Comparison of ENCODE assay signal across 8 cellular contexts in genomic region chr16:30805056-30805369, GRCh38. TPM values are rescaled to one million over a fixed set of nuclear protein-coding genes. Genes with fewer than 3 reads are reported as not detected.
A peak's percentile ranks its signal among the peaks of the same experiment; 100 is the strongest.
DNase-seq lines count a peak whose midpoint lies in the region; ATAC-seq and TF ChIP-seq lines count a peak whose summit lies in the region.

No MANE protein-coding gene starts in this region.

- no peaks in the 10 kb centered on the region for H3K27me3 Mint-ChIP-seq in Caco-2 (ENCODE audit: insufficient read depth, unreplicated experiment)

- H3K27ac ChIP-seq in SJSA1 (peak overlapping the region; percentile 68; the same call in 1 of the 2 replicates), esophagus squamous epithelium (peak overlapping the region; percentile 88 to 95 (median 91)), ovary (peak overlapping the region in 1 of 2 donors; percentile 81)

- intact Hi-C loops in Caco-2 (cut with micrococcal nuclease; ENCODE audit: unreplicated experiment) (loop anchor here (1.0 kb wide), 1 partner anchor 18 kb away; the partner anchor contains the start of gene ZNF629), esophagus squamous epithelium (cut with DNase I) (no loop called here), ovary (cut with DNase I) (loop anchor here in 1 of 4 donors (2.0 kb wide), 1 partner anchor 18 kb away; the partner anchor contains the start of gene ZNF629)

- no peaks in the 10 kb centered on the region for H3K36me3 Mint-ChIP-seq in Caco-2 (ENCODE audit: insufficient read depth, unreplicated experiment)

- no peaks in the 10 kb centered on the region for H3K4me1 Mint-ChIP-seq in Caco-2 (ENCODE audit: low read depth, unreplicated experiment)

- DNase-seq in Caco-2, result no peak
- no peak for DNase-seq in SJSA1 (ENCODE audit: low read depth in 1 of 2, low spot score in 2 of 2)
- DNase-seq in esophagus squamous epithelium (lab: John Stamatoyannopoulos, UW), result no peak
- no peak for DNase-seq in ovary
- DNase-seq in cerebellar cortex (ENCODE audit: low spot score), result no peak
- no peak for DNase-seq in DMS 273 (lab: John Stamatoyannopoulos, UW; ENCODE audit: unreplicated experiment)
- DNase-seq in mesenteric fat pad (ENCODE audit: low spot score), result no peak

- 47 to 97% methylated on average over 3 to 8 of the region's 8 CpGs for WGBS in esophagus squamous epithelium, 2 donors
- 23 to 26% (median 24%) methylated on average over 8 of the region's 8 CpGs for WGBS in ovary, 3 donors

- CTCF ChIA-PET in Caco-2 (lab: Charles Lee), result interaction anchor here (1.0 to 2.0 kb wide), 5 partner anchors 9 to 40 kb away, joined by 3 to 13 read pairs (median 8); partner anchors contain the start of gene ZNF629

- H3K27ac Mint-ChIP-seq in Caco-2 (ENCODE audit: unreplicated experiment), result peak overlapping the region; percentile 65

- no peaks in the 10 kb centered on the region for H3K36me3 ChIP-seq in Caco-2 (ENCODE audit: control insufficient read depth, insufficient read depth, low read length)
- H3K36me3 ChIP-seq in SJSA1, result peaks cover 4% of the 10 kb centered on the region; the same call in 1 of the 2 replicates
- H3K36me3 ChIP-seq in esophagus squamous epithelium, result no peaks in the 10 kb centered on the region
- no peaks in the 10 kb centered on the region for H3K36me3 ChIP-seq in ovary

- TF ChIP-seq CTCF in Caco-2 (IDR thresholded peaks at IDR 0.05; ENCODE audit: insufficient read depth in 1 of 2, low read depth in 1 of 2, low read length in 1 of 2, severe bottlenecking in 1 of 2, unreplicated experiment in 1 of 2) (no peak), esophagus squamous epithelium (IDR thresholded peaks at IDR 0.05) (no peak), ovary (IDR thresholded peaks at IDR 0.05) (no peak)

- no peak for ATAC-seq in GM21390 (IDR thresholded peaks at IDR 0.05; ENCODE audit: unreplicated experiment)

- POLR2A ChIA-PET in Caco-2 (lab: Charles Lee), result interaction anchor here (0.6 to 1.8 kb wide), 12 partner anchors 9 to 646 kb away, joined by 3 to 16 read pairs (median 4); partner anchors contain the start of gene ZNF629

- TF ChIP-seq POLR2A in esophagus squamous epithelium (IDR thresholded peaks at IDR 0.05), result no peak
- no peak for TF ChIP-seq POLR2A in ovary (IDR thresholded peaks at IDR 0.05)

- H3K4me3 Mint-ChIP-seq in Caco-2 (ENCODE audit: unreplicated experiment), result peak overlapping the region; percentile 84

- BruUV-seq in Caco-2 (replicated peaks; lab: Mats Ljungman, UMichigan), result no TSS peak

- H3K4me3 ChIP-seq in Caco-2 (ENCODE audit: low read depth, low read length) (peak overlapping the region; percentile 73), SJSA1 (peak overlapping the region; percentile 75), esophagus squamous epithelium (peak overlapping the region; percentile 72 to 90 (median 78)), ovary (peak overlapping the region; percentile 75)

- H3K4me1 ChIP-seq in Caco-2 (peaks cover 11% of the 10 kb centered on the region; the same call in 1 of the 2 replicates), SJSA1 (replicated peaks) (peaks cover 14% of the 10 kb centered on the region), esophagus squamous epithelium (peaks cover 3 to 26% (median 16%) of the 10 kb centered on the region in 3 donors), ovary (ENCODE audit: insufficient read depth) (peaks cover 7% of the 10 kb centered on the region)

- H3K9me3 Mint-ChIP-seq in Caco-2 (ENCODE audit: unreplicated experiment), result no peaks in the 10 kb centered on the region

- TF ChIP-seq EP300 in ovary (IDR thresholded peaks at IDR 0.05), result no peak

- H3K9me3 ChIP-seq in Caco-2, result no peaks in the 10 kb centered on the region
- H3K9me3 ChIP-seq in SJSA1 (replicated peaks), result no peaks in the 10 kb centered on the region
- no peaks in the 10 kb centered on the region for H3K9me3 ChIP-seq in esophagus squamous epithelium
- no peaks in the 10 kb centered on the region for H3K9me3 ChIP-seq in ovary

- H3K27me3 ChIP-seq in Caco-2 (replicated peaks; ENCODE audit: control insufficient read depth, insufficient read depth, low read length) (no peaks in the 10 kb centered on the region), SJSA1 (replicated peaks) (no peaks in the 10 kb centered on the region), esophagus squamous epithelium (no peaks in the 10 kb centered on the region), ovary (no peaks in the 10 kb centered on the region)

RNA-seq across cellular contexts. Expression of gene ZNF629, which starts 18.0 kb away (rescaled TPM):
- 18.9 and 20.6 TPM in 2 replicates for total RNA-seq in Caco-2 (2022)
- 13.2 and 19.6 TPM in 2 replicates for total RNA-seq in SJSA1 (2014; rRNA removed; shearing (Covaris generic))
- total RNA-seq in esophagus squamous epithelium, result 10 to 100 TPM in 1 of 4 donors, 1 to 10 TPM in 3; 5.0 to 11.4 (median 6.2) TPM
- 10 to 100 TPM in 6 of 7 donors, 1 to 10 TPM in 1; 9.4 to 26.3 (median 21.9) TPM for total RNA-seq in ovary
- 10 to 100 TPM in 1 of 2 donors, 1 to 10 TPM in 1; 8.2 to 12.4 TPM for polyA plus RNA-seq in ovary
- total RNA-seq in mesenteric fat pad, result 10.4 TPM

RNA-seq across cellular contexts. Expression of gene RNF40, which starts 42.9 kb away (rescaled TPM):
- 94.0 and 97.6 TPM in 2 replicates for total RNA-seq in Caco-2 (2022)
- total RNA-seq in SJSA1 (2014; rRNA removed; shearing (Covaris generic)), result 70.7 and 103 TPM in 2 replicates
- total RNA-seq in esophagus squamous epithelium, result 10 to 100 TPM; 53.8 to 81.1 (median 73.4) TPM
- total RNA-seq in ovary, result 100 to 1,000 TPM in 3 of 7 donors, 10 to 100 TPM in 4; 74.4 to 143 (median 94.3) TPM
- 100 to 1,000 TPM in 1 of 2 donors, 10 to 100 TPM in 1; 67.2 to 110 TPM for polyA plus RNA-seq in ovary
- 97.5 TPM for total RNA-seq in mesenteric fat pad

RNA-seq across cellular contexts. Expression of gene CFAP119, which starts 43.2 kb away (rescaled TPM):
- total RNA-seq in Caco-2 (2022) (4.0 and 4.5 TPM in 2 replicates), esophagus squamous epithelium (1 to 10 TPM in 3 of 4 donors, not detected in 1; 1.3 to 5.0 (median 3.4) TPM), ovary (10 to 100 TPM in 1 of 7 donors, 1 to 10 TPM in 6; 1.2 to 27.0 (median 5.1) TPM), mesenteric fat pad (2.2 TPM)
- total RNA-seq in SJSA1 (2014; rRNA removed; shearing (Covaris generic)), result 1.1 and 9.5 TPM in 2 replicates
- 1 to 10 TPM; 2.1 to 4.6 TPM for polyA plus RNA-seq in ovary

RNA-seq across cellular contexts. Expression of gene PHKG2, which starts 56.8 kb away (rescaled TPM):
- total RNA-seq in Caco-2 (2022), result 40.8 and 48.6 TPM in 2 replicates
- 35.3 and 39.0 TPM in 2 replicates for total RNA-seq in SJSA1 (2014; rRNA removed; shearing (Covaris generic))
- 10 to 100 TPM; 18.6 to 27.8 (median 21.7) TPM for total RNA-seq in esophagus squamous epithelium
- total RNA-seq in ovary, result 10 to 100 TPM; 14.2 to 41.6 (median 21.0) TPM
- 10 to 100 TPM; 13.1 to 20.6 TPM for polyA plus RNA-seq in ovary
- total RNA-seq in mesenteric fat pad, result 20.8 TPM
